13 cellular contexts compared by ENCODE assay signal in the genomic region with DNA sequence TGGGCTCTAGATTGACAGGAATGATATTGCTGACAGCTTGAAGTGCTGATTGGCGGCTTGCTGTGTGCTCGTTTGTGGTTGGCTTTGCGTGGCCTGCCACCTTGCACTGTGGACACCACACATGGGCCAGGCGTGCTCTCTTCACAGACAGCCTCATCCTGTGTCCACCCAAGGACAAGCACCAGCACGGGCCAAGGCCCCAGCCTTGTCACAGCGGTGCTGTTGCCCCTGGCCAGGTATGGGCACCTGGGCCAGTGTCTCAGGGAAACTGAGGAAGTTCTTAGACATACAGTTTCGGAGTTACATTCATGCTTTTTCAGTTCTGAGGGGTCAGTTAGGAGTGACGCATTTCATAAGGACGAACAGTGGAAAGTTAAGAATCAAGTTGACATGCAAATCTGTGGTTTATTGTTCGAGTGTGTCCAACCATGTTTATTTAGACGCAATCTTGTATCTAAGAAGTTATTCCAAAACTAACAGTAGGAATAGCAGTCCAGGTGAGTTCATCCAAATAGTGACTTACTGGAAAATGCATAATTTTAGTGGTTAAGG.
DNase-seq lines count a peak whose midpoint lies in the region; ATAC-seq, FAIRE-seq and TF ChIP-seq lines count a peak whose summit lies in the region.
"Had no signal": no experiment of that assay in that cellular context is flagged by ENCODE, and none has a peak within 500 bp of the region (broad histone marks: within the 10 kb centered on the region; RNA-seq: fewer than 3 reads in every experiment).

No MANE protein-coding gene starts in this region.

- peaks cover 15% of the 10 kb centered on the region for H3K4me1 ChIP-seq in Karpas-422 (ENCODE audit: low read length)
- peaks cover 0 to 24% (median 2%) of the 10 kb centered on the region in 4 donors for H3K4me1 ChIP-seq in right lobe of liver
- H3K4me1 ChIP-seq in aorta (ENCODE audit: control insufficient read depth in 1 of 2, insufficient read depth in 2 of 2, low read length in 2 of 2), result no peaks in the 10 kb centered on the region
- H3K4me1 ChIP-seq: pancreas had no signal

- intact Hi-C loops in right lobe of liver (cut with DNase I) (no loop called here), aorta (cut with DNase I) (no loop called here)

- H4K20me1 ChIP-seq in Karpas-422 (ENCODE audit: insufficient read depth, low read depth, low read length), result no peaks in the 10 kb centered on the region; the same call in 1 of the 2 replicates

- H3K36me3 ChIP-seq in Karpas-422 (ENCODE audit: insufficient read depth, low read length), result peaks cover 23% of the 10 kb centered on the region; the same call in 1 of the 2 replicates
- peaks cover 0 to 14% (median 9%) of the 10 kb centered on the region in 4 donors for H3K36me3 ChIP-seq in right lobe of liver
- peaks cover 0 to 8% of the 10 kb centered on the region in 2 donors for H3K36me3 ChIP-seq in aorta (ENCODE audit: control insufficient read depth in 1 of 2, insufficient read depth in 2 of 2, low read length in 1 of 2)

- no peak overlapping the region for H3K4me2 ChIP-seq in Karpas-422 (ENCODE audit: low read depth, low read length, poor library complexity, severe bottlenecking)

- WGBS in right lobe of liver (ENCODE audit: insufficient coverage, low coverage, low lambda C conversion rate, missing lambda C conversion rate), result 62% methylated on average over 5 of the region's 11 CpGs
- 89 to 92% methylated on average over 11 of the region's 11 CpGs for WGBS in aorta, 2 donors

- TF ChIP-seq POLR2A in GM12891 (IDR thresholded peaks at IDR 0.05; ENCODE audit: low read depth, low read length) (no peak), right lobe of liver (IDR thresholded peaks at IDR 0.05) (no peak)

- no peak overlapping the region for H2AFZ ChIP-seq in Karpas-422 (ENCODE audit: low read length)

- peaks cover 18% of the 10 kb centered on the region; the same call in 1 of the 2 replicates for H3K79me2 ChIP-seq in Karpas-422 (ENCODE audit: low read length)

- ATAC-seq in GM19468 (IDR thresholded peaks at IDR 0.05; ENCODE audit: extremely low read depth, unreplicated experiment) (peak; percentile 55), right lobe of liver (peak; percentile 48 to 78 (median 62)), aorta (ENCODE audit: low FRiP score) (no peak)

- H3K9me3 ChIP-seq in Karpas-422 (ENCODE audit: low read length), result no peaks in the 10 kb centered on the region
- H3K9me3 ChIP-seq in right lobe of liver, result no peaks in the 10 kb centered on the region
- no peaks in the 10 kb centered on the region for H3K9me3 ChIP-seq in aorta (ENCODE audit: control insufficient read depth, low read length)
- H3K9me3 ChIP-seq: pancreas had no signal

- H3K27me3 ChIP-seq in Karpas-422 (ENCODE audit: low read length) (no peaks in the 10 kb centered on the region), right lobe of liver (no peaks in the 10 kb centered on the region), aorta (ENCODE audit: control insufficient read depth in 1 of 2, insufficient read depth in 2 of 2, low read length in 1 of 2) (no peaks in the 10 kb centered on the region)
- H3K27me3 ChIP-seq: dorsolateral prefrontal cortex, pancreas had no signal

- no peaks in the 10 kb centered on the region for H3K9me2 ChIP-seq in Karpas-422 (replicated peaks; ENCODE audit: insufficient read depth, low read length)

- no peak overlapping the region for H3K9ac ChIP-seq in Karpas-422 (ENCODE audit: low read length)

- H3K4me3 ChIP-seq in Karpas-422 (ENCODE audit: low read length), result no peak overlapping the region
- H3K4me3 ChIP-seq in right lobe of liver, result no peak overlapping the region
- no peak overlapping the region for H3K4me3 ChIP-seq in aorta (ENCODE audit: low read length in 2 of 2)
- H3K4me3 ChIP-seq: dorsolateral prefrontal cortex, pancreas had no signal

- DNase-seq in GM12891 (ENCODE audit: insufficient read length, low spot score), result no peak
- no peak for DNase-seq in Karpas-422
- DNase-seq in right lobe of liver, result no peak
- no peak for DNase-seq in SIG-M5 treated with dmso at 0.1 percent for 504 hours (lab: John Stamatoyannopoulos, UW; ENCODE audit: unreplicated experiment)
- no peak for DNase-seq in HCEC 1CT
- no peak for DNase-seq in NCI-H345 (lab: John Stamatoyannopoulos, UW)
- DNase-seq in aorta, result no peak
- DNase-seq: dorsolateral prefrontal cortex; foreskin melanocyte; pancreas; stimulated activated CD4-positive, alpha-beta T cell treated with anti-CD3 and anti-CD28 coated beads, Interleukin-2, amount 100 ng/mL, for 48 hours; SW 1271 had no signal

- no peak for TF ChIP-seq CTCF in right lobe of liver (IDR thresholded peaks at IDR 0.05)

- FAIRE-seq in GM12891 (lab: Jason Lieb, UNC), result peak; percentile 94
- FAIRE-seq: pancreas had no signal

- peak overlapping the region; percentile 39; the same call in 1 of the 2 replicates for H3K27ac ChIP-seq in Karpas-422 (ENCODE audit: low read length)
- H3K27ac ChIP-seq in right lobe of liver, result peak overlapping the region in 2 of 3 donors; percentile 5 to 39
- no peak overlapping the region for H3K27ac ChIP-seq in aorta (ENCODE audit: low read depth in 1 of 2, low read length in 2 of 2)
- H3K27ac ChIP-seq: pancreas had no signal

TF ChIP-seq in GM12891, 5 proteins besides CTCF, POLR2A, EP300 and RAD21:
- TF ChIP-seq SPI1 (IDR thresholded peaks at IDR 0.05; ENCODE audit: low read depth, low read length), result 0 out of 2 replicates have a peak, but pooled peaks have one; percentile 19
- TF ChIP-seq POU2F2 (IDR thresholded peaks at IDR 0.05; ENCODE audit: low read depth, low read length), result peak; percentile 93
- TF ChIP-seq PAX5 (IDR thresholded peaks at IDR 0.05; ENCODE audit: insufficient read depth, low read length, severe bottlenecking), result no peak
TF ChIP-seq in GM12891: peak in this region for 2.

Comparison
In these comparisons a context has a peak if more than half of its experiments do, and no peak if none do; other contexts are left out.
1. H3K27ac ChIP-seq: peak in Karpas-422 (single experiment) and right lobe of liver (2 of 3); none in aorta (0 of 2).